8 cellular contexts compared by ENCODE assay signal in genomic region chr1:223907943-223908587, GRCh38.
DNase-seq lines count a peak whose midpoint lies in the region; ATAC-seq, FAIRE-seq and TF ChIP-seq lines count a peak whose summit lies in the region.
"Not testable (repeated sequence)": the region's sequence is repeated elsewhere in the genome, so short reads cannot be mapped to it uniquely, and the experiment has no call there.

No MANE protein-coding gene starts in this region.

- H3F3A ChIP-seq in PC-9 (ENCODE audit: insufficient read depth, low read depth); smooth muscle cell (ENCODE audit: low read depth): not testable (repeated sequence)

- H4K20me1 ChIP-seq in PC-9 (ENCODE audit: insufficient read depth); smooth muscle cell (ENCODE audit: low read depth): not testable (repeated sequence)

- not testable (repeated sequence) for ATAC-seq in A549; activated naive CD8-positive, alpha-beta T cell treated with anti-CD3 and anti-CD28 coated beads, Interleukin-2, amount 50 U/mL, for 24 hours; mucosa of descending colon

- not testable (repeated sequence) for BruUV-seq in PC-9 (replicated peaks; lab: Mats Ljungman, UMichigan)

- peak; percentile 48 to 59 for TF ChIP-seq RAD21 in A549 (conservative IDR thresholded peaks at IDR 0.05 in 1 of 2, IDR thresholded peaks at IDR 0.05 in 1 of 2)

- not testable (repeated sequence) for H3K4me3 ChIP-seq in A549, PC-9, esophagus muscularis mucosa, mucosa of descending colon, smooth muscle cell

- not testable (repeated sequence) for H3K4me1 Mint-ChIP-seq in activated naive CD8-positive, alpha-beta T cell treated with anti-CD3 and anti-CD28 coated beads, Interleukin-2, amount 50 U/mL, for 24 hours

- 0% methylated on average over 4 of the region's 4 CpGs for WGBS in A549 (ENCODE audit: missing lambda C conversion rate)
- WGBS in esophagus muscularis mucosa: 0% methylated on average over 1 of the region's 4 CpGs
- 25% methylated on average over 2 of the region's 4 CpGs for WGBS in smooth muscle cell (ENCODE audit: low lambda C conversion rate)

- TF ChIP-seq CTCF in A549 (IDR thresholded peaks at IDR 0.05) (peak; percentile 35), GM12873 (IDR thresholded peaks at IDR 0.05; ENCODE audit: insufficient read depth, low read depth, low read length, missing control alignments) (peak; percentile 22), PC-9 (conservative IDR thresholded peaks at IDR 0.05) (peak; percentile 52), esophagus muscularis mucosa (IDR thresholded peaks at IDR 0.05) (peak in 2 of 3 experiments; percentile 21 to 45), mucosa of descending colon (IDR thresholded peaks at IDR 0.05) (peak; percentile 8), smooth muscle cell (IDR thresholded peaks at IDR 0.05; ENCODE audit: borderline replicate concordance, insufficient read depth, poor library complexity, severe bottlenecking) (peak; percentile 19)

- not testable (repeated sequence) for H3K9ac ChIP-seq in smooth muscle cell (ENCODE audit: low read depth)

- not testable (repeated sequence) for DNase-seq in A549 (ENCODE audit: low read depth in 1 of 2, low spot score in 1 of 2); esophagus muscularis mucosa (ENCODE audit: extremely low spot score); mucosa of descending colon; smooth muscle cell (lab: John Stamatoyannopoulos, UW; ENCODE audit: unreplicated experiment)
- DNase-seq in PC-9: peak in 1 of 2 experiments; percentile 34
- DNase-seq in activated CD8-positive, alpha-beta memory T cell treated with anti-CD3 and anti-CD28 coated beads for 24 hours: peak; percentile 59
- DNase-seq in activated naive CD8-positive, alpha-beta T cell treated with anti-CD3 and anti-CD28 coated beads, Interleukin-2, amount 50 U/mL, for 24 hours: peak; percentile 5

- intact Hi-C loops in PC-9 (cut with micrococcal nuclease; ENCODE audit: unreplicated experiment): loop anchor here (10.0 kb wide), 1 partner anchor 203 kb away; no protein-coding TSS in a partner anchor
- intact Hi-C loops in esophagus muscularis mucosa (cut with DNase I); mucosa of descending colon (cut with DNase I, micrococcal nuclease): not testable (repeated sequence)

- H3K9me3 Mint-ChIP-seq in activated naive CD8-positive, alpha-beta T cell treated with anti-CD3 and anti-CD28 coated beads, Interleukin-2, amount 50 U/mL, for 24 hours: not testable (repeated sequence)

- H3K36me3 ChIP-seq in PC-9 (ENCODE audit: low read depth); esophagus muscularis mucosa; mucosa of descending colon (ENCODE audit: low read depth); smooth muscle cell (ENCODE audit: low read depth): not testable (repeated sequence)

- not testable (repeated sequence) for FAIRE-seq in A549 (lab: Jason Lieb, UNC)

- not testable (repeated sequence) for H3K9me2 ChIP-seq in PC-9 (ENCODE audit: insufficient read depth)

- peak overlapping the region; percentile 52 to 60; a peak in 2 of 6 replicates for H3K27ac ChIP-seq in A549
- H3K27ac ChIP-seq in PC-9; esophagus muscularis mucosa (replicated peaks in 1 of 4); smooth muscle cell (ENCODE audit: low read depth): not testable (repeated sequence)

- H3K4me3 Mint-ChIP-seq in activated naive CD8-positive, alpha-beta T cell treated with anti-CD3 and anti-CD28 coated beads, Interleukin-2, amount 50 U/mL, for 24 hours: not testable (repeated sequence)

- peak overlapping the region; percentile 30; the same call in 1 of the 3 replicates for H3K4me2 ChIP-seq in A549
- H3K4me2 ChIP-seq in PC-9, smooth muscle cell: not testable (repeated sequence)

- not testable (repeated sequence) for TF ChIP-seq POLR2A in A549 (IDR thresholded peaks at IDR 0.05; ENCODE audit: low read length); esophagus muscularis mucosa (IDR thresholded peaks at IDR 0.05; ENCODE audit: low read depth)

- not testable (repeated sequence) for H3K36me3 Mint-ChIP-seq in activated naive CD8-positive, alpha-beta T cell treated with anti-CD3 and anti-CD28 coated beads, Interleukin-2, amount 50 U/mL, for 24 hours (ENCODE audit: low read depth)

- not testable (repeated sequence) for H3K27me3 ChIP-seq in PC-9 (ENCODE audit: insufficient read depth, low read depth); esophagus muscularis mucosa; smooth muscle cell (ENCODE audit: low read depth)

- not testable (repeated sequence) for H3K27me3 Mint-ChIP-seq in activated naive CD8-positive, alpha-beta T cell treated with anti-CD3 and anti-CD28 coated beads, Interleukin-2, amount 50 U/mL, for 24 hours

- H3K27ac Mint-ChIP-seq in activated naive CD8-positive, alpha-beta T cell treated with anti-CD3 and anti-CD28 coated beads, Interleukin-2, amount 50 U/mL, for 24 hours: not testable (repeated sequence)

- POLR2A ChIA-PET in A549 (lab: Yijun Ruan, JAX); PC-9 (lab: Charles Lee; ENCODE audit: unreplicated experiment): not testable (repeated sequence)

- not testable (repeated sequence) for H3K4me1 ChIP-seq in A549; PC-9 (replicated peaks; ENCODE audit: insufficient read depth); esophagus muscularis mucosa; mucosa of descending colon (ENCODE audit: low read depth); smooth muscle cell (ENCODE audit: low read depth)

- not testable (repeated sequence) for H2AFZ ChIP-seq in PC-9; smooth muscle cell (ENCODE audit: low read depth)

- not testable (repeated sequence) for H3K79me2 ChIP-seq in PC-9 (ENCODE audit: low read depth); smooth muscle cell (ENCODE audit: low read depth)

- CTCF ChIA-PET in A549 (lab: Yijun Ruan, JAX) (interaction anchor here (0.9 to 2.0 kb wide), 6 partner anchors 96 to 210 kb away, joined by 3 to 7 read pairs (median 3); no protein-coding TSS in a partner anchor), PC-9 (lab: Charles Lee) (interaction anchor here (1.3 kb wide), 1 partner anchor 97 kb away, joined by 3 read pairs; no protein-coding TSS in a partner anchor)

- TF ChIP-seq EP300 in A549 (IDR thresholded peaks at IDR 0.05); esophagus muscularis mucosa (IDR thresholded peaks at IDR 0.05): not testable (repeated sequence)

- not testable (repeated sequence) for H3K9me3 ChIP-seq in A549; PC-9 (ENCODE audit: insufficient read depth, low read depth); esophagus muscularis mucosa; mucosa of descending colon; smooth muscle cell (replicated peaks; ENCODE audit: low read depth)

TF ChIP-seq in A549, 52 proteins besides CTCF, POLR2A, EP300 and RAD21:
- TF ChIP-seq SMC3 (IDR thresholded peaks at IDR 0.05): peak; percentile 35; the same call in 2 of the 3 replicates
